8 cellular contexts compared by ENCODE assay signal in genomic region chr15:68228143-68228970, GRCh38. TPM values are rescaled to one million over a fixed set of nuclear protein-coding genes. Genes with fewer than 3 reads are reported as not detected.
DNase-seq lines count a peak whose midpoint lies in the region; ATAC-seq and TF ChIP-seq lines count a peak whose summit lies in the region.

No MANE protein-coding gene starts in this region.

- no peaks in the 10 kb centered on the region for H3K27me3 ChIP-seq in H9 (ENCODE audit: insufficient read depth, low read length)
- no peaks in the 10 kb centered on the region for H3K27me3 ChIP-seq in left ventricle myocardium inferior (ENCODE audit: low read depth)
- H3K27me3 ChIP-seq in gastrocnemius medialis = no peaks in the 10 kb centered on the region

- H3K4me1 Mint-ChIP-seq in H9 = peaks cover 35 to 38% of the 10 kb centered on the region in 2 experiments

- H3K14ac ChIP-seq in H9 (ENCODE audit: insufficient read depth, low read length) = no peak overlapping the region; the same call in 1 of the 2 replicates

- H3K9me3 Mint-ChIP-seq in H9 = peaks cover 2 to 8% of the 10 kb centered on the region in 2 experiments; a peak in 4 of 5 replicates

- H3K27ac ChIP-seq in H9 (ENCODE audit: insufficient read length, low read depth, low read length) = no peak overlapping the region
- peak overlapping the region; percentile 88 for H3K27ac ChIP-seq in left ventricle myocardium inferior (replicated peaks)
- peak overlapping the region; percentile 83 to 94 (median 88) for H3K27ac ChIP-seq in gastrocnemius medialis

- H3K4me3 Mint-ChIP-seq in H9 = peak overlapping the region; percentile 82 to 90

- peak overlapping the region; percentile 81 for H3K9ac ChIP-seq in H9 (ENCODE audit: extremely low read depth, insufficient read length, low read length)

- in situ Hi-C loops in gastrocnemius medialis (cut with MboI; ENCODE audit: low sequenced_read_pairs in 4 of 4) = no loop called here

- DNase-seq in AG10803 (ENCODE audit: low read depth) (peak; percentile 12), H9 (no peak), left ventricle myocardium inferior (peak; percentile 7), gastrocnemius medialis (no peak)
- no peak for DNase-seq in stimulated activated CD4-positive, alpha-beta T cell treated with anti-CD3 and anti-CD28 coated beads, Interleukin-12 subunit alpha, Interleukin-12 subunit beta, amount 100 ng/mL, for 4 hours

- H3K9me3 ChIP-seq in H9 (ENCODE audit: control insufficient read depth, low read depth, low read length) (no peaks in the 10 kb centered on the region), left ventricle myocardium inferior (replicated peaks) (no peaks in the 10 kb centered on the region), gastrocnemius medialis (no peaks in the 10 kb centered on the region)

- TF ChIP-seq POLR2A in gastrocnemius medialis (IDR thresholded peaks at IDR 0.05) = no peak

- intact Hi-C loops in left ventricle myocardium inferior (cut with micrococcal nuclease) = no loop called here
- intact Hi-C loops in gastrocnemius medialis (cut with DNase I; ENCODE audit: low total_unique reads) = loop anchor here (5.0 kb wide), 1 partner anchor 41 kb away; no protein-coding TSS in a partner anchor

- H4K5ac ChIP-seq in H9 (ENCODE audit: insufficient read length, low read depth, low read length) = no peak overlapping the region

- H2AFZ ChIP-seq in H9 (ENCODE audit: low read length) = no peak overlapping the region

- H3K4me3 ChIP-seq in AG10803 (ENCODE audit: low read length) (peak overlapping the region; percentile 79), WI38 (ENCODE audit: low read depth, low read length) (peak overlapping the region; percentile 66), left ventricle myocardium inferior (peak overlapping the region; percentile 93), gastrocnemius medialis (peak overlapping the region; percentile 65 to 95 (median 80))

- peaks cover 12% of the 10 kb centered on the region; the same call in 1 of the 2 replicates for H3K4me1 ChIP-seq in H9 (ENCODE audit: insufficient read depth, low read length)
- peaks cover 26% of the 10 kb centered on the region for H3K4me1 ChIP-seq in left ventricle myocardium inferior
- peaks cover 4 to 12% of the 10 kb centered on the region in 2 donors for H3K4me1 ChIP-seq in gastrocnemius medialis

- no peak for ATAC-seq in gastrocnemius medialis
- ATAC-seq in HG02623 (IDR thresholded peaks at IDR 0.05; ENCODE audit: unreplicated experiment) = no peak
- no peak for ATAC-seq in GM21619 (IDR thresholded peaks at IDR 0.05; ENCODE audit: unreplicated experiment)

- H2BK20ac ChIP-seq in H9 (ENCODE audit: low read depth, low read length, poor library complexity, severe bottlenecking) = no peak overlapping the region

- H4K20me1 ChIP-seq in H9 (ENCODE audit: control insufficient read depth, insufficient read depth, insufficient read length) = no peaks in the 10 kb centered on the region

- no CpG with 5 or more reads among the region's 25 CpGs for WGBS in H9 (ENCODE audit: extremely low coverage, insufficient read length, low lambda C conversion rate)

- H3K79me1 ChIP-seq in H9 (ENCODE audit: insufficient read depth, low read depth, low read length, poor library complexity, severe bottlenecking) = peaks cover 5% of the 10 kb centered on the region

- H3K23me2 ChIP-seq in H9 (ENCODE audit: insufficient read length, low read depth, low read length, poor library complexity, severe bottlenecking) = peaks cover 16% of the 10 kb centered on the region

- H3K23ac ChIP-seq in H9 (ENCODE audit: insufficient read length, low read depth, low read length) = no peak overlapping the region

- peaks cover 23% of the 10 kb centered on the region; the same call in 1 of the 2 replicates for H3K79me2 ChIP-seq in H9 (ENCODE audit: insufficient read depth, low read length)

- no peak overlapping the region for H2BK5ac ChIP-seq in H9 (ENCODE audit: insufficient read length, low read length)

- no peak overlapping the region; the same call in 1 of the 2 replicates for H3K4ac ChIP-seq in H9 (ENCODE audit: low read depth, low read length)

- H3T11ph ChIP-seq in H9 (ENCODE audit: low read length) = no peak overlapping the region

- peak overlapping the region; percentile 93 for H3K18ac ChIP-seq in H9 (ENCODE audit: insufficient read length, low read depth, low read length)

- H3K27ac Mint-ChIP-seq in H9 = peak overlapping the region in 2 of 3 experiments; percentile 65 to 85; a peak in 5 of 7 replicates

- H3K36me3 Mint-ChIP-seq in H9 (ENCODE audit: insufficient read depth in 1 of 3, low read depth in 3 of 3) = peaks cover 7 to 19% (median 11%) of the 10 kb centered on the region in 3 experiments

- no peak overlapping the region for H2BK12ac ChIP-seq in H9 (ENCODE audit: insufficient read length, low read depth, low read length)

- H3K36me3 ChIP-seq in left ventricle myocardium inferior (no peaks in the 10 kb centered on the region), gastrocnemius medialis (no peaks in the 10 kb centered on the region)

- no peak for TF ChIP-seq CTCF in AG10803 (conservative IDR thresholded peaks at IDR 0.05; ENCODE audit: low read length)
- no peak for TF ChIP-seq CTCF in H9 (conservative IDR thresholded peaks at IDR 0.05)
- no peak for TF ChIP-seq CTCF in WI38 (IDR thresholded peaks at IDR 0.05; ENCODE audit: low read depth, low read length)
- TF ChIP-seq CTCF in left ventricle myocardium inferior (IDR thresholded peaks at IDR 0.05; ENCODE audit: borderline replicate concordance) = no peak
- no peak for TF ChIP-seq CTCF in gastrocnemius medialis (IDR thresholded peaks at IDR 0.05 in 4 of 5, conservative IDR thresholded peaks at IDR 0.05 in 1 of 5)

- no peak overlapping the region for H2BK15ac ChIP-seq in H9 (ENCODE audit: low read depth, low read length)

- H4K91ac ChIP-seq in H9 (ENCODE audit: insufficient read length, low read depth, low read length) = no peak overlapping the region

- peaks cover 16% of the 10 kb centered on the region for H3K27me3 Mint-ChIP-seq in H9 (ENCODE audit: low read depth)

- H2BK120ac ChIP-seq in H9 (ENCODE audit: low read depth, low read length, poor library complexity, severe bottlenecking) = no peak overlapping the region

- H4K8ac ChIP-seq in H9 (replicated peaks; ENCODE audit: insufficient read length, low read depth, low read length) = no peak overlapping the region

- H2AK5ac ChIP-seq in H9 (ENCODE audit: insufficient read length, low read length) = no peak overlapping the region

- H3K56ac ChIP-seq in H9 (ENCODE audit: insufficient read length, low read depth, low read length) = no peak overlapping the region

- H3K4me2 ChIP-seq in H9 (ENCODE audit: insufficient read depth, insufficient read length, low read length) = peak overlapping the region; percentile 98

RNA-seq across cellular contexts. Expression of gene CLN6, which starts 1.2 kb away (rescaled TPM):
- 68.7 and 71.9 TPM in 2 replicates for total RNA-seq in H9 (2021)
- 6.6 TPM for total RNA-seq in left ventricle myocardium inferior
- total RNA-seq in gastrocnemius medialis = 10 to 100 TPM; 17.1 to 18.9 (median 18.5) TPM

RNA-seq across cellular contexts. Expression of gene CALML4, which starts 23.2 kb away (rescaled TPM):
- total RNA-seq in H9 (2021) (8.2 and 11.8 TPM in 2 replicates), left ventricle myocardium inferior (0.91 TPM), gastrocnemius medialis (1 to 10 TPM in 3 of 4 donors, under 1 TPM in 1; 0.66 to 2.4 (median 1.5) TPM)

RNA-seq across cellular contexts. Expression of gene FEM1B, which starts 49.2 kb away (rescaled TPM):
- 77.9 and 83.3 TPM in 2 replicates for total RNA-seq in H9 (2021)
- total RNA-seq in left ventricle myocardium inferior = 46.7 TPM
- 100 to 1,000 TPM in 3 of 4 donors, 10 to 100 TPM in 1; 80.8 to 158 (median 124) TPM for total RNA-seq in gastrocnemius medialis

Comparison
In these comparisons a context has a peak if more than half of its experiments do, and no peak if none do; other contexts are left out.
1. DNase-seq: peak in AG10803 (single experiment) and left ventricle myocardium inferior (single experiment); none in H9 (single experiment), gastrocnemius medialis (0 of 2) and stimulated activated CD4-positive, alpha-beta T cell treated with anti-CD3 and anti-CD28 coated beads, Interleukin-12 subunit alpha, Interleukin-12 subunit beta, amount 100 ng/mL, for 4 hours (single experiment).
2. Peak in every context shown above with its lines, with median percentiles within 50 percentile points of each other: H3K4me3 ChIP-seq.